In the genomic region with DNA sequence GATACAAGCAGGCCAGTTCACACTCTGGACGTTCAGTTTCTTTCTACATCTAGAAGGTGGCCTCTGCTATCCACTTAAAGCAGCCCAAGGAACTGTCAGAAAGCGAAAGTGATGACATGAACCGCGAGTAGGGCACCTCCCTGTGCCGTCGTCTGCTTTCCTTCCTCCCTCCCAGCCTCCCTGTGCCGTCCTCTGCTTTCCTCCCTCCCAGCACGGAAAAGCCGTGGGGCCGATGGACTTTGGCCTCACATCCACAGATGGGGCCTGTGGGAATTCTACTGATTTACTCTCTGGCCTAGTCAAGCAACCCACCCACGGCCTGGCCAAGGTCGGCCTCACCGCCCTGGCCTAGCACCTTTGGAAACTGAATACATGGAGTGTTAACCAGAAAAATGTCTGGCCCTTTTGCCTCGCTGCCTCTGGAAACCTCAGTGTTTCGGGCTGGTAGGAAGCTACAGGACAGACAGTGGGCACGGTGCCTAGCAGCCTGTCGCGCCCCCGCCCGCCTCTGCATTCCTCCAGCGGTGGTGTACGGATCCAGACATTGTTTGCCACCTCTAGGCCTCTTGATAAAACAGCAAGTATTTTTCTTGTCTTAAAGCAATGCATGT, we compare ENCODE assay signal across 8 cellular contexts. TPM values are rescaled to one million over a fixed set of nuclear protein-coding genes. Genes with fewer than 3 reads are reported as not detected.
DNase-seq lines count a peak whose midpoint lies in the region; ATAC-seq and TF ChIP-seq lines count a peak whose summit lies in the region.

No MANE protein-coding gene starts in this region.

- peaks cover 32% of the 10 kb centered on the region for H3K36me3 ChIP-seq in CD4-positive, CD25-positive, alpha-beta regulatory T cell (ENCODE audit: control insufficient read depth, insufficient read depth, low read length)
- H3K36me3 ChIP-seq in Peyer's patch, result peaks cover 0 to 34% (median 0%) of the 10 kb centered on the region in 3 donors
- H3K36me3 ChIP-seq in colonic mucosa, result no peaks in the 10 kb centered on the region
- H3K36me3 ChIP-seq in H7 (replicated peaks; ENCODE audit: control insufficient read depth, insufficient read depth, low read length), result peaks cover 9% of the 10 kb centered on the region
- H3K36me3 ChIP-seq in trophoblast cell (ENCODE audit: control insufficient read depth in 1 of 2, insufficient read depth in 2 of 2, low read length in 2 of 2), result peaks cover 33 to 35% of the 10 kb centered on the region in 2 experiments

- H4K12ac ChIP-seq in trophoblast cell (ENCODE audit: low read depth, low read length), result no peak overlapping the region

- H3K9ac ChIP-seq in colonic mucosa (ENCODE audit: low read depth in 2 of 2, low read length in 2 of 2), result peak overlapping the region; percentile 46 to 82
- H3K9ac ChIP-seq in trophoblast cell (ENCODE audit: low read length), result no peak overlapping the region

- H3K27me3 Mint-ChIP-seq in CD4-positive, CD25-positive, alpha-beta regulatory T cell, result no peaks in the 10 kb centered on the region

- H2AFZ ChIP-seq in trophoblast cell (ENCODE audit: insufficient read depth, low read length, poor library complexity), result no peak overlapping the region

- no peaks in the 10 kb centered on the region for H3K9me3 Mint-ChIP-seq in CD4-positive, CD25-positive, alpha-beta regulatory T cell

- no peak overlapping the region for H2BK12ac ChIP-seq in trophoblast cell (ENCODE audit: low read length)

- peak overlapping the region; percentile 33 for H3K27ac ChIP-seq in CD4-positive, CD25-positive, alpha-beta regulatory T cell (ENCODE audit: insufficient read depth, low read length, poor library complexity, severe bottlenecking)
- peak overlapping the region; percentile 67 to 95 (median 91) for H3K27ac ChIP-seq in Peyer's patch
- peak overlapping the region; percentile 73 for H3K27ac ChIP-seq in colonic mucosa
- H3K27ac ChIP-seq in trophoblast cell (ENCODE audit: low read depth, low read length), result no peak overlapping the region

- H3K4me3 Mint-ChIP-seq in CD4-positive, CD25-positive, alpha-beta regulatory T cell, result peak overlapping the region in 3 of 4 donors; percentile 53 to 85 (median 73)

- H3K23ac ChIP-seq in trophoblast cell (ENCODE audit: low read length), result no peak overlapping the region

- H3K79me1 ChIP-seq in trophoblast cell (ENCODE audit: low read length), result no peaks in the 10 kb centered on the region

- H2BK120ac ChIP-seq in trophoblast cell (ENCODE audit: insufficient read depth, low read length, poor library complexity), result no peak overlapping the region

- H3K4me1 Mint-ChIP-seq in CD4-positive, CD25-positive, alpha-beta regulatory T cell, result peaks cover 0 to 22% (median 9%) of the 10 kb centered on the region in 4 donors

- H3K9me3 ChIP-seq in CD4-positive, CD25-positive, alpha-beta regulatory T cell (ENCODE audit: control insufficient read depth in 2 of 2, low read length in 2 of 2), result no peaks in the 10 kb centered on the region
- H3K9me3 ChIP-seq in Peyer's patch (no peaks in the 10 kb centered on the region), colonic mucosa (no peaks in the 10 kb centered on the region), trophoblast cell (ENCODE audit: insufficient read depth, low read depth, low read length) (no peaks in the 10 kb centered on the region)

- no peak overlapping the region for H4K91ac ChIP-seq in trophoblast cell (ENCODE audit: low read depth, low read length)

- peak in 3 of 6 experiments; percentile 24 to 32 (median 31) for TF ChIP-seq CTCF in Peyer's patch (IDR thresholded peaks at IDR 0.05)
- TF ChIP-seq CTCF in colonic mucosa (IDR thresholded peaks at IDR 0.05), result no peak

- ATAC-seq in CD4-positive, CD25-positive, alpha-beta regulatory T cell (ENCODE audit: low read depth in 2 of 2), result peak in 1 of 2 donors; percentile 62

- no peaks in the 10 kb centered on the region for H3K79me2 ChIP-seq in trophoblast cell (ENCODE audit: control insufficient read depth, insufficient read depth, low read length, poor library complexity)

- no peak overlapping the region for H4K8ac ChIP-seq in trophoblast cell (ENCODE audit: low read depth, low read length)

- peak overlapping the region; percentile 20 to 96 (median 72) for H3K27ac Mint-ChIP-seq in CD4-positive, CD25-positive, alpha-beta regulatory T cell

- no peaks in the 10 kb centered on the region for H3K27me3 ChIP-seq in CD4-positive, CD25-positive, alpha-beta regulatory T cell (ENCODE audit: control insufficient read depth, insufficient read depth, low read length)
- H3K27me3 ChIP-seq in Peyer's patch, result no peaks in the 10 kb centered on the region
- H3K27me3 ChIP-seq in colonic mucosa, result no peaks in the 10 kb centered on the region
- no peaks in the 10 kb centered on the region for H3K27me3 ChIP-seq in H7 (ENCODE audit: control insufficient read depth, insufficient read depth, low read length)
- no peaks in the 10 kb centered on the region for H3K27me3 ChIP-seq in trophoblast cell (ENCODE audit: insufficient read depth, low read length)

- no peak overlapping the region for H3K4ac ChIP-seq in trophoblast cell (ENCODE audit: low read depth, low read length)

- peak in 1 of 3 donors; percentile 56 for DNase-seq in CD4-positive, CD25-positive, alpha-beta regulatory T cell
- DNase-seq in Peyer's patch (peak; percentile 41 to 93 (median 89)), colonic mucosa (peak; percentile 89), mesenteric fat pad (ENCODE audit: low spot score) (peak; percentile 90), C1 segment of cervical spinal cord (lab: John Stamatoyannopoulos, UW) (no peak), H7 (no peak), trophoblast cell (no peak), NCI-H2107 treated with DMSO at 0.1 percent for 48 hours (lab: John Stamatoyannopoulos, UW; ENCODE audit: unreplicated experiment) (no peak)

- no peak overlapping the region for H3K4me3 ChIP-seq in CD4-positive, CD25-positive, alpha-beta regulatory T cell (ENCODE audit: low read depth, low read length)
- H3K4me3 ChIP-seq in Peyer's patch, result peak overlapping the region; percentile 19 to 42 (median 30)
- H3K4me3 ChIP-seq in colonic mucosa, result peak overlapping the region; percentile 5
- no peak overlapping the region for H3K4me3 ChIP-seq in H7 (ENCODE audit: insufficient read depth, low read depth, low read length)
- no peak overlapping the region for H3K4me3 ChIP-seq in trophoblast cell (ENCODE audit: low read depth, low read length)

- no peak overlapping the region for H3K18ac ChIP-seq in trophoblast cell (ENCODE audit: low read length)

- H3K4me1 ChIP-seq in CD4-positive, CD25-positive, alpha-beta regulatory T cell (ENCODE audit: control insufficient read depth, insufficient read depth, low read length, poor library complexity, severe bottlenecking), result peaks cover 8% of the 10 kb centered on the region
- H3K4me1 ChIP-seq in Peyer's patch, result peaks cover 0 to 38% (median 4%) of the 10 kb centered on the region in 4 donors
- peaks cover 4% of the 10 kb centered on the region for H3K4me1 ChIP-seq in colonic mucosa
- H3K4me1 ChIP-seq in trophoblast cell (ENCODE audit: control insufficient read depth in 1 of 2, insufficient read depth in 2 of 2, low read length in 2 of 2), result no peaks in the 10 kb centered on the region

- H2AK5ac ChIP-seq in trophoblast cell (ENCODE audit: low read length), result no peak overlapping the region

- H2BK5ac ChIP-seq in trophoblast cell (ENCODE audit: low read depth, low read length, poor library complexity), result no peak overlapping the region

- no CpG with 5 or more reads among the region's 22 CpGs for WGBS in trophoblast cell (ENCODE audit: extremely low coverage, insufficient coverage, insufficient read length)

- TF ChIP-seq POLR2A in Peyer's patch (IDR thresholded peaks at IDR 0.05), result peak in 1 of 2 donors; percentile 55

- peaks cover 38% of the 10 kb centered on the region for H3K36me3 Mint-ChIP-seq in CD4-positive, CD25-positive, alpha-beta regulatory T cell

- intact Hi-C loops in colonic mucosa (cut with DNase I), result no loop called here

- no peak overlapping the region for H3K14ac ChIP-seq in trophoblast cell (ENCODE audit: low read length)

- H3K4me2 ChIP-seq in trophoblast cell (ENCODE audit: low read length), result no peak overlapping the region

RNA-seq across cellular contexts. Expression of a gene that starts 14.2 kb away (rescaled TPM):
- total RNA-seq in CD4-positive, CD25-positive, alpha-beta regulatory T cell, result 35.4 TPM
- polyA plus RNA-seq in CD4-positive, CD25-positive, alpha-beta regulatory T cell, result 1 to 10 TPM; 3.4 to 4.1 (median 3.7) TPM
- 100 to 1,000 TPM in 2 of 4 donors, 10 to 100 TPM in 2; 53.6 to 120 (median 102) TPM for total RNA-seq in Peyer's patch
- total RNA-seq in colonic mucosa, result 100 to 1,000 TPM in 1 of 2 donors, 10 to 100 TPM in 1; 86.7 to 128 TPM
- 35.9 TPM for total RNA-seq in mesenteric fat pad
- 29.7 and 34.5 TPM in 2 replicates for total RNA-seq in H7 (2014; rRNA removed; shearing (Covaris generic))
- polyA plus RNA-seq in trophoblast cell (2013), result 17.5 and 17.8 TPM in 2 replicates

RNA-seq across cellular contexts. Expression of a gene that starts 18.6 kb away (rescaled TPM):
- 2.3 TPM for total RNA-seq in CD4-positive, CD25-positive, alpha-beta regulatory T cell
- polyA plus RNA-seq in CD4-positive, CD25-positive, alpha-beta regulatory T cell, result under 1 TPM; 0.15 to 0.37 (median 0.29) TPM
- 1 to 10 TPM in 2 of 4 donors, not detected in 2; 4.3 to 6.6 TPM for total RNA-seq in Peyer's patch
- total RNA-seq in colonic mucosa, result 1 to 10 TPM; 1.6 TPM
- 5.1 TPM for total RNA-seq in mesenteric fat pad
- 0.92 and 2.7 TPM in 2 replicates for total RNA-seq in H7 (2014; rRNA removed; shearing (Covaris generic))
- polyA plus RNA-seq in trophoblast cell (2013), result 0.74 and 0.76 TPM in 2 replicates

RNA-seq across cellular contexts. Expression of a gene that starts 57.9 kb away (rescaled TPM):
- 7.6 TPM for total RNA-seq in CD4-positive, CD25-positive, alpha-beta regulatory T cell
- 10 to 100 TPM in 3 of 4 donors, 1 to 10 TPM in 1; 6.4 to 16.0 (median 12.9) TPM for polyA plus RNA-seq in CD4-positive, CD25-positive, alpha-beta regulatory T cell
- total RNA-seq in Peyer's patch (1 to 10 TPM; 3.3 to 9.1 (median 4.5) TPM), colonic mucosa (1 to 10 TPM; 3.3 to 5.1 TPM), mesenteric fat pad (15.4 TPM)
- 5.9 and 7.8 TPM in 2 replicates for total RNA-seq in H7 (2014; rRNA removed; shearing (Covaris generic))
- 1.2 and 1.3 TPM in 2 replicates for polyA plus RNA-seq in trophoblast cell (2013)

Comparison
In these comparisons a context has a peak if more than half of its experiments do, and no peak if none do; other contexts are left out.
1. DNase-seq: peak in Peyer's patch (3 of 3), colonic mucosa (single experiment) and mesenteric fat pad (single experiment); none in C1 segment of cervical spinal cord (0 of 14), H7 (single experiment), trophoblast cell (0 of 2) and NCI-H2107 treated with DMSO at 0.1 percent for 48 hours (single experiment).
2. H3K4me3 ChIP-seq: peak in Peyer's patch (4 of 4) and colonic mucosa (single experiment); none in CD4-positive, CD25-positive, alpha-beta regulatory T cell (single experiment), H7 (single experiment) and trophoblast cell (single experiment).